ENCODE assay signal across 1 cellular context in the genomic region with DNA sequence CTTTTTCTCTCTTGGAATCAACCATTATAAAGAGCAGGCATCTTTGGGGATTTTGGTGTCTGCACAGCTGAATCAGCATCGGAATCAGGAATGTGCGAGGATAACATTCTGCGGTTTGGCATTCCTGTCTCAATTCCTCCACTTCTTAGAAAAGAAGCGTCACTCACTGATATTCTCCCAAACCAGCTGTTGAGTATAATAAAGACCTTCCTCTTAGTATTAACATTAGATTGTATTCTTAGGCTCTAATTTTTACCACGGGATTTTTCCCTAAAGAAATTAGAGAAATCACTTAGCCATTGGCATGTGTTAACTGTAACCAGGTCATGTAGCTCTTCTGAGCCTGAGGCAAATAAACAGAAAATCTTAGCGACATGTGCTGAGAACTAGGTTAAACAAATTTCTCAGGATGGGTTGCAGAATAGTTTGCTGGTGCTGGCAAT.
TF ChIP-seq lines count a peak whose summit lies in the region.

No MANE protein-coding gene starts in this region.

TF ChIP-seq in HCT116, 20 proteins besides CTCF, POLR2A, EP300 and RAD21 (continued from another document):
- TF ChIP-seq, protein P1, sequence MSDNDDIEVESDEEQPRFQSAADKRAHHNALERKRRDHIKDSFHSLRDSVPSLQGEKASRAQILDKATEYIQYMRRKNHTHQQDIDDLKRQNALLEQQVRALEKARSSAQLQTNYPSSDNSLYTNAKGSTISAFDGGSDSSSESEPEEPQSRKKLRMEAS (IDR thresholded peaks at IDR 0.05): no peak
- TF ChIP-seq EGR1 (IDR thresholded peaks at IDR 0.05; ENCODE audit: low read depth): no peak
- no peak for TF ChIP-seq TCF7L2 (IDR thresholded peaks at IDR 0.05; ENCODE audit: borderline replicate concordance, extremely low read depth, insufficient read depth, insufficient read length)
- TF ChIP-seq ZNF274 (IDR thresholded peaks at IDR 0.05; ENCODE audit: low read depth, low read length): no peak
- TF ChIP-seq YY1 (IDR thresholded peaks at IDR 0.05; ENCODE audit: extremely low read depth, insufficient replicate concordance, low read depth, low read length): no peak
- TF ChIP-seq FOSL1 (IDR thresholded peaks at IDR 0.05; ENCODE audit: low read depth): no peak
- no peak for TF ChIP-seq CEBPB (IDR thresholded peaks at IDR 0.05; ENCODE audit: low read depth)
